In genomic region chr12:66493841-66494240, GRCh38 we compare ENCODE assay signal across 19 cellular contexts.
A peak's percentile ranks its signal among the peaks of the same experiment; 100 is the strongest.
DNase-seq lines count a peak whose midpoint lies in the region; ATAC-seq and TF ChIP-seq lines count a peak whose summit lies in the region.
"Had no signal": no experiment of that assay in that cellular context is flagged by ENCODE, and none has a peak within 500 bp of the region (broad histone marks: within the 10 kb centered on the region; RNA-seq: fewer than 3 reads in every experiment).

No MANE protein-coding gene starts in this region.

- TF ChIP-seq POLR2A in stomach (IDR thresholded peaks at IDR 0.05) (no peak), suprapubic skin (IDR thresholded peaks at IDR 0.05) (no peak)

- ATAC-seq in PC-3 = peak; percentile 24
- ATAC-seq in GM21723 (IDR thresholded peaks at IDR 0.05; ENCODE audit: unreplicated experiment) = no peak
- ATAC-seq: A549 had no signal

- DNase-seq in Calu3 = peak; percentile 13
- DNase-seq in PC-3 = no peak
- peak; percentile 72 for DNase-seq in kidney tubule cell (ENCODE audit: low spot score)
- DNase-seq in stomach = no peak
- DNase-seq in suprapubic skin (ENCODE audit: low spot score in 2 of 2) = no peak
- DNase-seq: 8988T; ACHN; AML-193; BE2C; CD4-positive, alpha-beta T cell; COR-L47; DMS153; DND-41; GM23248; HCEC 1CT had no signal

- H3K27me3 ChIP-seq in PC-3 (ENCODE audit: low read length) = no peaks in the 10 kb centered on the region
- H3K27me3 ChIP-seq in stomach = no peaks in the 10 kb centered on the region
- H3K27me3 ChIP-seq in suprapubic skin = no peaks in the 10 kb centered on the region
- H3K27me3 ChIP-seq: BE2C; BLaER1 treated with 17β-estradiol and CSF1 and Interleukin-3, amounts not matched to agents 10 nM and 100 nM had no signal

- TF ChIP-seq EP300 in stomach (IDR thresholded peaks at IDR 0.05) = no peak
- no peak for TF ChIP-seq EP300 in suprapubic skin (IDR thresholded peaks at IDR 0.05)

- H3K9me2 ChIP-seq in PC-3 (replicated peaks; ENCODE audit: low read length) = no peaks in the 10 kb centered on the region

- H3K36me3 Mint-ChIP-seq in Calu3 (ENCODE audit: insufficient read depth, unreplicated experiment) = no peaks in the 10 kb centered on the region
- H3K36me3 Mint-ChIP-seq: CD14-positive monocyte had no signal

- H3K36me3 ChIP-seq in PC-3 (ENCODE audit: low read depth, low read length) = no peaks in the 10 kb centered on the region
- no peaks in the 10 kb centered on the region for H3K36me3 ChIP-seq in stomach
- no peaks in the 10 kb centered on the region for H3K36me3 ChIP-seq in suprapubic skin
- H3K36me3 ChIP-seq: BE2C; BLaER1 treated with 17β-estradiol and CSF1 and Interleukin-3, amounts not matched to agents 10 nM and 100 nM had no signal

- H3K9me3 ChIP-seq in PC-3 (ENCODE audit: low read length) (no peaks in the 10 kb centered on the region), stomach (no peaks in the 10 kb centered on the region), suprapubic skin (no peaks in the 10 kb centered on the region)
- H3K9me3 ChIP-seq: A549, BE2C had no signal

- H3K9ac ChIP-seq in PC-3 (ENCODE audit: low read length) = no peak overlapping the region
- H3K9ac ChIP-seq: BLaER1 treated with 17β-estradiol and CSF1 and Interleukin-3, amounts not matched to agents 10 nM and 100 nM; GM23248 had no signal

- H3K4me3 ChIP-seq in PC-3 (ENCODE audit: low read length) = no peak overlapping the region
- H3K4me3 ChIP-seq in stomach = no peak overlapping the region
- no peak overlapping the region for H3K4me3 ChIP-seq in suprapubic skin
- H3K4me3 ChIP-seq: A549; BLaER1 treated with 17β-estradiol and CSF1 and Interleukin-3, amounts not matched to agents 10 nM and 100 nM; GM23248 had no signal

- H3K27ac ChIP-seq in PC-3 (ENCODE audit: low read length) = no peak overlapping the region
- H3K27ac ChIP-seq in stomach = no peak overlapping the region
- no peak overlapping the region for H3K27ac ChIP-seq in suprapubic skin
- H3K27ac ChIP-seq: A549; BLaER1 treated with 17β-estradiol and CSF1 and Interleukin-3, amounts not matched to agents 10 nM and 100 nM; GM23248 had no signal

- H3K4me2 ChIP-seq in PC-3 (ENCODE audit: low read length) = no peak overlapping the region
- H3K4me2 ChIP-seq: A549; BLaER1 treated with 17β-estradiol and CSF1 and Interleukin-3, amounts not matched to agents 10 nM and 100 nM had no signal

- intact Hi-C loops in Calu3 (cut with micrococcal nuclease; ENCODE audit: unreplicated experiment) (no loop called here), PC-3 (cut with micrococcal nuclease) (no loop called here), stomach (cut with DNase I; ENCODE audit: low total_unique reads) (no loop called here)

- H3K79me2 ChIP-seq in PC-3 (ENCODE audit: low read length) = no peaks in the 10 kb centered on the region

- H3K4me1 ChIP-seq in PC-3 (ENCODE audit: insufficient read depth, low read length) (no peaks in the 10 kb centered on the region), stomach (no peaks in the 10 kb centered on the region), suprapubic skin (no peaks in the 10 kb centered on the region)
- H3K4me1 ChIP-seq: A549; BE2C; BLaER1 treated with 17β-estradiol and CSF1 and Interleukin-3, amounts not matched to agents 10 nM and 100 nM had no signal

- peak overlapping the region; percentile 63 for H3K27ac Mint-ChIP-seq in Calu3 (ENCODE audit: unreplicated experiment)
- H3K27ac Mint-ChIP-seq: CD14-positive monocyte; CD4-positive, alpha-beta T cell had no signal

- H3K9me3 Mint-ChIP-seq in Calu3 (ENCODE audit: low read depth, unreplicated experiment) = peaks cover 10% of the 10 kb centered on the region
- H3K9me3 Mint-ChIP-seq: CD4-positive, alpha-beta T cell had no signal

- CTCF ChIA-PET in Calu3 (lab: Charles Lee) (interaction anchor here (0.9 kb wide), 1 partner anchor 201 kb away, joined by 3 read pairs; no protein-coding TSS in a partner anchor), PC-3 (lab: Charles Lee) (no interaction called here)

- no peak overlapping the region for H3K4me3 Mint-ChIP-seq in Calu3 (ENCODE audit: low read depth, unreplicated experiment)
- H3K4me3 Mint-ChIP-seq: CD14-positive monocyte; CD4-positive, alpha-beta T cell had no signal

- TF ChIP-seq CTCF in Calu3 (IDR thresholded peaks at IDR 0.05; ENCODE audit: unreplicated experiment) (no peak), PC-3 (conservative IDR thresholded peaks at IDR 0.05; ENCODE audit: low read depth, low read length) (no peak), stomach (IDR thresholded peaks at IDR 0.05) (no peak), suprapubic skin (IDR thresholded peaks at IDR 0.05) (no peak)

- H2AFZ ChIP-seq in PC-3 (ENCODE audit: low read length) = no peak overlapping the region
- H2AFZ ChIP-seq: GM23248 had no signal

- H3K4me1 Mint-ChIP-seq in Calu3 (ENCODE audit: low read depth, unreplicated experiment) = peaks cover 50% of the 10 kb centered on the region
- H3K4me1 Mint-ChIP-seq: CD14-positive monocyte had no signal

- POLR2A ChIA-PET in PC-3 (lab: Charles Lee; ENCODE audit: unreplicated experiment) = no interaction called here

- H4K20me1 ChIP-seq in PC-3 (ENCODE audit: low read length) = no peaks in the 10 kb centered on the region
- H4K20me1 ChIP-seq: BLaER1 treated with 17β-estradiol and CSF1 and Interleukin-3, amounts not matched to agents 10 nM and 100 nM had no signal

- no peaks in the 10 kb centered on the region for H3F3A ChIP-seq in PC-3 (ENCODE audit: low read length, unreplicated experiment)

- no peaks in the 10 kb centered on the region for H3K27me3 Mint-ChIP-seq in Calu3 (ENCODE audit: unreplicated experiment)

- BruUV-seq in Calu3 (replicated peaks; lab: Mats Ljungman, UMichigan) = no TSS peak
- BruUV-seq in PC-3 (replicated peaks; lab: Mats Ljungman, UMichigan) = no TSS peak

Comparison
In these comparisons a context has a peak if more than half of its experiments do, and no peak if none do; other contexts are left out.
1. DNase-seq: peak in Calu3 (single experiment) and kidney tubule cell (single experiment); none in PC-3 (single experiment), stomach (single experiment) and suprapubic skin (0 of 2).